14 cellular contexts compared by ENCODE assay signal in genomic region chr15:40785814-40786213, GRCh38. TPM values are rescaled to one million over a fixed set of nuclear protein-coding genes. Genes with fewer than 3 reads are reported as not detected.
DNase-seq lines count a peak whose midpoint lies in the region; ATAC-seq and TF ChIP-seq lines count a peak whose summit lies in the region.
"Had no signal": no experiment of that assay in that cellular context is flagged by ENCODE, and none has a peak within 500 bp of the region (broad histone marks: within the 10 kb centered on the region; RNA-seq: fewer than 3 reads in every experiment).

No MANE protein-coding gene starts in this region.

- H3K23ac ChIP-seq in mesenchymal stem cell (ENCODE audit: low read length in 2 of 2): no peak overlapping the region

- TF ChIP-seq CTCF in C4-2B (conservative IDR thresholded peaks at IDR 0.05): no peak
- TF ChIP-seq CTCF in choroid plexus epithelial cell (conservative IDR thresholded peaks at IDR 0.05; ENCODE audit: low read depth, low read length): no peak
- TF ChIP-seq CTCF in nephron (IDR thresholded peaks at IDR 0.05; ENCODE audit: unreplicated experiment in 3 of 3): no peak
- no peak for TF ChIP-seq CTCF in osteoblast (IDR thresholded peaks at IDR 0.05; ENCODE audit: extremely low read depth, low read depth, low read length)

- H3K18ac ChIP-seq in mesenchymal stem cell (ENCODE audit: low read depth in 1 of 2, low read length in 2 of 2): no peak overlapping the region

- H2AFZ ChIP-seq in osteoblast (ENCODE audit: low read length): no peak overlapping the region
- H2AFZ ChIP-seq in mesenchymal stem cell (ENCODE audit: low read depth, low read length): no peak overlapping the region

- H3K4me3 ChIP-seq in choroid plexus epithelial cell (ENCODE audit: low read depth, low read length) (no peak overlapping the region), osteoblast (ENCODE audit: insufficient read depth, low read length) (no peak overlapping the region), mesenchymal stem cell (ENCODE audit: insufficient read depth in 1 of 2, low read depth in 1 of 2, low read length in 2 of 2) (no peak overlapping the region)
- H3K4me3 ChIP-seq: thoracic aorta had no signal

- no peak overlapping the region for H4K8ac ChIP-seq in mesenchymal stem cell (ENCODE audit: low read length)

- H2AK5ac ChIP-seq in mesenchymal stem cell (ENCODE audit: low read length, severe bottlenecking): no peak overlapping the region

- H3K4me3 Mint-ChIP-seq in nephron: no peak overlapping the region
- H3K4me3 Mint-ChIP-seq: activated naive CD4-positive, alpha-beta T cell treated with anti-CD3 and anti-CD28 coated beads for 36 hours; naive thymus-derived CD4-positive, alpha-beta T cell; T-helper 2 cell treated with Interferon-gamma antibody and Interleukin-4, amounts not matched to agents 5 μg/mL and 100 μg/mL, for 36 hours had no signal

- DNase-seq in choroid plexus epithelial cell (ENCODE audit: low read depth): peak; percentile 30
- DNase-seq in osteoblast (ENCODE audit: insufficient read length, low spot score, missing footprints): no peak
- DNase-seq in mesenchymal stem cell: no peak
- DNase-seq: activated naive CD4-positive, alpha-beta T cell treated with anti-CD3 and anti-CD28 coated beads for 36 hours; COR-L47; naive thymus-derived CD4-positive, alpha-beta T cell; NCI-H1105 treated with DMSO at 0.1 percent for 48 hours; NCI-H226; SHP77 had no signal

- H2BK15ac ChIP-seq in mesenchymal stem cell (ENCODE audit: low read depth, poor library complexity, severe bottlenecking): no peak overlapping the region

- H3K79me2 ChIP-seq in osteoblast (ENCODE audit: insufficient read depth, low read length): peaks cover 51% of the 10 kb centered on the region

- WGBS in mesenchymal stem cell: 98% methylated on average over 1 of the region's 2 CpGs

- peaks cover 46% of the 10 kb centered on the region for H4K20me1 ChIP-seq in osteoblast (ENCODE audit: insufficient read depth, low read length)

- H2BK120ac ChIP-seq in mesenchymal stem cell (ENCODE audit: low read depth, low read length): no peak overlapping the region

- no peak overlapping the region for H4K91ac ChIP-seq in mesenchymal stem cell (ENCODE audit: low read length)

- no peaks in the 10 kb centered on the region for H3K9me3 Mint-ChIP-seq in nephron
- H3K9me3 Mint-ChIP-seq: activated naive CD4-positive, alpha-beta T cell treated with anti-CD3 and anti-CD28 coated beads for 36 hours; naive thymus-derived CD4-positive, alpha-beta T cell; T-helper 2 cell treated with Interferon-gamma antibody and Interleukin-4, amounts not matched to agents 5 μg/mL and 100 μg/mL, for 36 hours had no signal

- peak overlapping the region in 2 of 3 experiments; percentile 15 to 47 for H3K27ac Mint-ChIP-seq in nephron
- H3K27ac Mint-ChIP-seq: activated naive CD4-positive, alpha-beta T cell treated with anti-CD3 and anti-CD28 coated beads for 36 hours; naive thymus-derived CD4-positive, alpha-beta T cell; T-helper 2 cell treated with Interferon-gamma antibody and Interleukin-4, amounts not matched to agents 5 μg/mL and 100 μg/mL, for 36 hours had no signal

- H3K9me3 ChIP-seq in osteoblast (ENCODE audit: low read depth, low read length) (no peaks in the 10 kb centered on the region), mesenchymal stem cell (ENCODE audit: control insufficient read depth, low read length) (no peaks in the 10 kb centered on the region)
- H3K9me3 ChIP-seq: thoracic aorta had no signal

- peaks cover 25% of the 10 kb centered on the region for H3K79me1 ChIP-seq in mesenchymal stem cell (replicated peaks; ENCODE audit: low read length, poor library complexity, severe bottlenecking)

- ATAC-seq in HG03095 (IDR thresholded peaks at IDR 0.05; ENCODE audit: unreplicated experiment): no peak
- ATAC-seq: naive thymus-derived CD4-positive, alpha-beta T cell had no signal

- H3K4me2 ChIP-seq in osteoblast (ENCODE audit: insufficient read depth, low read length) (no peak overlapping the region), mesenchymal stem cell (ENCODE audit: low read length, poor library complexity, severe bottlenecking) (no peak overlapping the region)

- H3K27me3 ChIP-seq in osteoblast (ENCODE audit: insufficient read depth, low read length) (no peaks in the 10 kb centered on the region), mesenchymal stem cell (ENCODE audit: control insufficient read depth in 1 of 2, insufficient read depth in 1 of 2, low read length in 2 of 2) (no peaks in the 10 kb centered on the region)

- H3K4me1 Mint-ChIP-seq in nephron: no peaks in the 10 kb centered on the region

- H3K4ac ChIP-seq in mesenchymal stem cell (ENCODE audit: low read depth in 1 of 2, low read length in 2 of 2): no peak overlapping the region

- H3K14ac ChIP-seq in mesenchymal stem cell (ENCODE audit: low read length in 2 of 2): no peak overlapping the region

- H3K36me3 Mint-ChIP-seq in nephron (ENCODE audit: low read depth): peaks cover 3% of the 10 kb centered on the region
- H3K36me3 Mint-ChIP-seq: naive thymus-derived CD4-positive, alpha-beta T cell had no signal

- peaks cover 3% of the 10 kb centered on the region for H3K36me3 ChIP-seq in osteoblast (ENCODE audit: insufficient read depth, low read length)
- no peaks in the 10 kb centered on the region for H3K36me3 ChIP-seq in mesenchymal stem cell (ENCODE audit: control insufficient read depth in 1 of 2, insufficient read depth in 2 of 2, low read depth in 1 of 2, low read length in 2 of 2)
- H3K36me3 ChIP-seq: thoracic aorta had no signal

- H3K27ac ChIP-seq in C4-2B (peak overlapping the region; percentile 87), osteoblast (ENCODE audit: low read depth, low read length) (no peak overlapping the region), mesenchymal stem cell (ENCODE audit: low read length, poor library complexity, severe bottlenecking) (no peak overlapping the region)
- H3K27ac ChIP-seq: thoracic aorta had no signal

- no peak overlapping the region for H2BK5ac ChIP-seq in mesenchymal stem cell (ENCODE audit: low read depth, low read length, poor library complexity, severe bottlenecking)

- no peak overlapping the region for H3K9ac ChIP-seq in mesenchymal stem cell (ENCODE audit: low read length)

- H3K4me1 ChIP-seq in osteoblast (ENCODE audit: insufficient read depth, low read length) (peaks cover 21% of the 10 kb centered on the region), mesenchymal stem cell (ENCODE audit: control insufficient read depth, insufficient read depth, low read depth, low read length) (peaks cover 10% of the 10 kb centered on the region)

- H2BK12ac ChIP-seq in mesenchymal stem cell (ENCODE audit: low read length in 2 of 2): no peak overlapping the region

- no peaks in the 10 kb centered on the region for H3K27me3 Mint-ChIP-seq in nephron (ENCODE audit: low read depth)
- H3K27me3 Mint-ChIP-seq: naive thymus-derived CD4-positive, alpha-beta T cell had no signal

RNA-seq across cellular contexts. Expression of gene C15orf62, which starts 16.0 kb away (rescaled TPM):
- total RNA-seq in osteoblast: under 0.01 and 0.29 TPM in 2 replicates
- 0.11 TPM for polyA plus RNA-seq in mesenchymal stem cell (2013, experiment 1 of 2)
- polyA plus RNA-seq in mesenchymal stem cell (2013, experiment 2 of 2): 0.04 TPM

RNA-seq across cellular contexts. Expression of gene ZFYVE19, which starts 21.1 kb away (rescaled TPM):
- 17.4 and 18.0 TPM in 2 replicates for total RNA-seq in osteoblast
- 11.8 TPM for polyA plus RNA-seq in mesenchymal stem cell (2013, experiment 1 of 2)
- polyA plus RNA-seq in mesenchymal stem cell (2013, experiment 2 of 2): 11.1 TPM

RNA-seq across cellular contexts. Expression of gene DNAJC17, which starts 21.5 kb away (rescaled TPM):
- 14.8 and 15.6 TPM in 2 replicates for total RNA-seq in osteoblast
- 36.9 TPM for polyA plus RNA-seq in mesenchymal stem cell (2013, experiment 1 of 2)
- 39.3 TPM for polyA plus RNA-seq in mesenchymal stem cell (2013, experiment 2 of 2)

RNA-seq across cellular contexts. Expression of gene GCHFR, which starts 21.9 kb away (rescaled TPM):
- total RNA-seq in osteoblast: 4.4 and 4.7 TPM in 2 replicates
- 8.8 TPM for polyA plus RNA-seq in mesenchymal stem cell (2013, experiment 1 of 2)
- 8.8 TPM for polyA plus RNA-seq in mesenchymal stem cell (2013, experiment 2 of 2)

RNA-seq across cellular contexts. Expression of gene RMDN3, which starts 30.8 kb away (rescaled TPM):
- 18.6 and 19.9 TPM in 2 replicates for total RNA-seq in osteoblast
- 15.7 TPM for polyA plus RNA-seq in mesenchymal stem cell (2013, experiment 1 of 2)
- polyA plus RNA-seq in mesenchymal stem cell (2013, experiment 2 of 2): 17.6 TPM
